Comparison of ENCODE assay signal across 11 cellular contexts in the genomic region with DNA sequence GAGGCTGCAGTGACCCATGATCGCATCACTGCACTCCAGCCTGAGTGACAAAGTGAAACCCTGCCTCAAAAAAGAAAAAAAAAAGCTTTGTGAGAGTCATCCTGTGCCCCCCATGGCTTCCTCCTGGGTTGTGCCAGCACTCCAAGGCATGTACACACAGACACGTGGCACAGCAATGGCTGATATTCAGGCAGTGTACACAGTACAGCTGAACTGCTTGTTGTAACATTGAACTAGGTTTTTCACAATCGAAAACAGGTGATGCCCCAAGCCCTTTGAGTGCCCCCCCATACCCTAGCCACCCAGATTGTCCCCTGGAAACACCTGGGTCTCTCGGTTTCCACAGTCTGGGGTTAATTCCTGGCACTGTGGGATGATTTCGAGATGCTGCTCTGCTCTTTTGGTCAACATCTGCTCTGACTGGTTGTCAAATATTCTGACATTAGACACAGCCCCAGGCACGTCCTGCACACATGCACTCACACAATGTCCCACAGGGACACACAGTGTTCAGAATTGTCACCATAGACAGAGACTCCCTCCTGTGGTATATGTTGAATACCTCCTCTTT. TPM values are rescaled to one million over a fixed set of nuclear protein-coding genes. Genes with fewer than 3 reads are reported as not detected.
DNase-seq lines count a peak whose midpoint lies in the region; ATAC-seq, FAIRE-seq and TF ChIP-seq lines count a peak whose summit lies in the region.
"Had no signal": no experiment of that assay in that cellular context is flagged by ENCODE, and none has a peak within 500 bp of the region (broad histone marks: within the 10 kb centered on the region; RNA-seq: fewer than 3 reads in every experiment).

No MANE protein-coding gene starts in this region.

- ATAC-seq in GM19452 (IDR thresholded peaks at IDR 0.05; ENCODE audit: unreplicated experiment) (peak; percentile 64), HG03064 (IDR thresholded peaks at IDR 0.05; ENCODE audit: low read depth, unreplicated experiment) (peak; percentile 65), natural killer cell (no peak)
- ATAC-seq in central memory CD8-positive, alpha-beta T cell (replicated peaks; ENCODE audit: extremely low read depth, poor library complexity, severe bottlenecking), result no peak

- H3K4me1 Mint-ChIP-seq in central memory CD8-positive, alpha-beta T cell, result no peaks in the 10 kb centered on the region
- no peaks in the 10 kb centered on the region for H3K4me1 Mint-ChIP-seq in natural killer cell

- no peak for DNase-seq in GM12891 (ENCODE audit: insufficient read length, low spot score)
- no peak for DNase-seq in central memory CD8-positive, alpha-beta T cell (ENCODE audit: low spot score in 2 of 2)
- no peak for DNase-seq in hypothalamus (lab: John Stamatoyannopoulos, UW)
- no peak for DNase-seq in natural killer cell
- no peak for DNase-seq in SJCRH30
- no peak for DNase-seq in activated CD4-positive, alpha-beta T cell treated with anti-CD3 and anti-CD28 coated beads for 1 hour
- DNase-seq: NCI-H524 treated with DMSO at 0.1 percent for 48 hours had no signal

- peak overlapping the region; percentile 0 for H3K27ac Mint-ChIP-seq in central memory CD8-positive, alpha-beta T cell (ENCODE audit: low read depth)
- H3K27ac Mint-ChIP-seq in natural killer cell, result no peak overlapping the region

- no peaks in the 10 kb centered on the region for H3K27me3 ChIP-seq in SJCRH30

- H3K36me3 Mint-ChIP-seq in central memory CD8-positive, alpha-beta T cell (ENCODE audit: insufficient read depth), result peaks cover 16% of the 10 kb centered on the region
- peaks cover 8% of the 10 kb centered on the region for H3K36me3 Mint-ChIP-seq in natural killer cell

- peaks cover 13% of the 10 kb centered on the region for H3K36me3 ChIP-seq in SJCRH30

- no peaks in the 10 kb centered on the region for H3K9me3 Mint-ChIP-seq in central memory CD8-positive, alpha-beta T cell
- no peaks in the 10 kb centered on the region for H3K9me3 Mint-ChIP-seq in natural killer cell

- H3K27me3 Mint-ChIP-seq in central memory CD8-positive, alpha-beta T cell, result no peaks in the 10 kb centered on the region
- no peaks in the 10 kb centered on the region for H3K27me3 Mint-ChIP-seq in natural killer cell (ENCODE audit: low read depth in 2 of 2)

- peak; percentile 80 for FAIRE-seq in GM12891 (lab: Jason Lieb, UNC)
- FAIRE-seq: endothelial cell of umbilical vein had no signal

- no peak overlapping the region for H3K4me3 Mint-ChIP-seq in central memory CD8-positive, alpha-beta T cell
- H3K4me3 Mint-ChIP-seq in natural killer cell, result no peak overlapping the region

- intact Hi-C loops in natural killer cell (cut with micrococcal nuclease), result no loop called here

- H3K9me3 ChIP-seq in SJCRH30 (replicated peaks), result no peaks in the 10 kb centered on the region

- H3K4me1 ChIP-seq in SJCRH30, result no peaks in the 10 kb centered on the region

- no peak overlapping the region for H3K27ac ChIP-seq in SJCRH30

- no peak overlapping the region for H3K4me3 ChIP-seq in SJCRH30
- H3K4me3 ChIP-seq: skin epidermis had no signal

- TF ChIP-seq POLR2A in GM12891 (IDR thresholded peaks at IDR 0.05; ENCODE audit: low read depth, low read length), result no peak

- no peak for TF ChIP-seq CTCF in natural killer cell (IDR thresholded peaks at IDR 0.05)

TF ChIP-seq in GM12891, 5 proteins besides CTCF, POLR2A, EP300 and RAD21:
- TF ChIP-seq TAF1 (IDR thresholded peaks at IDR 0.05; ENCODE audit: low read depth, low read length), result no peak
- TF ChIP-seq PAX5 (IDR thresholded peaks at IDR 0.05; ENCODE audit: insufficient read depth, low read length, severe bottlenecking), result no peak
- TF ChIP-seq POU2F2 (IDR thresholded peaks at IDR 0.05; ENCODE audit: low read depth, low read length), result no peak
- TF ChIP-seq POLR2AphosphoS5 (IDR thresholded peaks at IDR 0.05; ENCODE audit: low read depth, low read length), result no peak
- TF ChIP-seq SPI1 (IDR thresholded peaks at IDR 0.05; ENCODE audit: low read depth, low read length), result no peak

RNA-seq across cellular contexts. Expression of gene SPINK4, which starts 9.2 kb away (rescaled TPM):
- not detected for polyA plus RNA-seq in GM12891 (2012; ENCODE audit: low read depth, missing spikeins)
- total RNA-seq in natural killer cell, result not detected
- not detected in 2 replicates for total RNA-seq in SJCRH30 (2014; rRNA removed; shearing (Covaris generic))
- total RNA-seq: endothelial cell of umbilical vein had no signal
- polyA plus RNA-seq: endothelial cell of umbilical vein had no signal

RNA-seq across cellular contexts. Expression of gene BAG1, which starts 15.3 kb away (rescaled TPM):
- polyA plus RNA-seq in GM12891 (2012; ENCODE audit: low read depth, missing spikeins), result 51.4 TPM
- 100 to 1,000 TPM in 1 of 3 donors, 10 to 100 TPM in 2; 83.4 to 102 (median 93.4) TPM for total RNA-seq in natural killer cell
- total RNA-seq in SJCRH30 (2014; rRNA removed; shearing (Covaris generic)), result 48.2 and 58.4 TPM in 2 replicates

RNA-seq across cellular contexts. Expression of gene CHMP5, which starts 15.7 kb away (rescaled TPM):
- polyA plus RNA-seq in GM12891 (2012; ENCODE audit: low read depth, missing spikeins), result 67.3 TPM
- 10 to 100 TPM; 21.3 to 24.5 (median 24.0) TPM for total RNA-seq in natural killer cell
- 67.6 and 74.5 TPM in 2 replicates for total RNA-seq in SJCRH30 (2014; rRNA removed; shearing (Covaris generic))

RNA-seq across cellular contexts. Expression of gene NFX1, which starts 41.1 kb away (rescaled TPM):
- 21.6 TPM for polyA plus RNA-seq in GM12891 (2012; ENCODE audit: low read depth, missing spikeins)
- total RNA-seq in natural killer cell, result 10 to 100 TPM; 33.0 to 38.8 (median 38.5) TPM
- 22.2 and 22.6 TPM in 2 replicates for total RNA-seq in SJCRH30 (2014; rRNA removed; shearing (Covaris generic))

Comparison
In these comparisons a context has a peak if more than half of its experiments do, and no peak if none do; other contexts are left out.
1. ATAC-seq: peak in GM19452 (single experiment) and HG03064 (single experiment); none in central memory CD8-positive, alpha-beta T cell (single experiment) and natural killer cell (0 of 3).